Comparison of ENCODE assay signal across 1 cellular context in the genomic region with DNA sequence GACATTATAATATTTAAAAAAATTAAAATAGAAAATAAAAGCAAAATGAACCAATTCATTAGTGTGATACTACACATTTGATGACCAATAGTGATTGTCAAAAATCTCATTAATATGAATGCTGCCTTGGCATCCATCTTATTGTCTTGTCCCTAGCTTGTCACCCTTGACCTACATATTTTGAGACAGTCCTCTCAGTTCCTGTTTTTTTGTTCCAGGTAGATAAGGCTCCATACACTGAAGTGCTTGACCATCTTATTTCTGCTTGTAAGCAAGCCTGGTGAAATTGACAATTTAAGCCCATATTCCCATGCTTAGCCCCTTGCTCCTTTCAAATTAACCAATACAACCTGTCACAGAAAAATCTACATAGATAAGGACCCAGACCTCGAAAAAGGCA.
A peak's percentile ranks its signal among the peaks of the same experiment; 100 is the strongest.
TF ChIP-seq lines count a peak whose summit lies in the region.

No MANE protein-coding gene starts in this region.

TF ChIP-seq in GM12878, 131 proteins besides CTCF, POLR2A, EP300 and RAD21 (continued from another document):
- TF ChIP-seq PAX5 (IDR thresholded peaks at IDR 0.05; ENCODE audit: borderline replicate concordance, low read depth, low read length) (no peak), SPI1 (IDR thresholded peaks at IDR 0.05; ENCODE audit: borderline replicate concordance, insufficient read depth, low read depth, low read length) (peak; percentile 47; the same call in 1 of the 2 replicates)
- TF ChIP-seq, protein P1, sequence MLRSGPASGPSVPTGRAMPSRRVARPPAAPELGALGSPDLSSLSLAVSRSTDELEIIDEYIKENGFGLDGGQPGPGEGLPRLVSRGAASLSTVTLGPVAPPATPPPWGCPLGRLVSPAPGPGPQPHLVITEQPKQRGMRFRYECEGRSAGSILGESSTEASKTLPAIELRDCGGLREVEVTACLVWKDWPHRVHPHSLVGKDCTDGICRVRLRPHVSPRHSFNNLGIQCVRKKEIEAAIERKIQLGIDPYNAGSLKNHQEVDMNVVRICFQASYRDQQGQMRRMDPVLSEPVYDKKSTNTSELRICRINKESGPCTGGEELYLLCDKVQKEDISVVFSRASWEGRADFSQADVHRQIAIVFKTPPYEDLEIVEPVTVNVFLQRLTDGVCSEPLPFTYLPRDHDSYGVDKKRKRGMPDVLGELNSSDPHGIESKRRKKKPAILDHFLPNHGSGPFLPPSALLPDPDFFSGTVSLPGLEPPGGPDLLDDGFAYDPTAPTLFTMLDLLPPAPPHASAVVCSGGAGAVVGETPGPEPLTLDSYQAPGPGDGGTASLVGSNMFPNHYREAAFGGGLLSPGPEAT (IDR thresholded peaks at IDR 0.05; ENCODE audit: low read depth): no peak
